21 cellular contexts compared by ENCODE assay signal in genomic region chr11:14980854-14981253, GRCh38. TPM values are rescaled to one million over a fixed set of nuclear protein-coding genes. Genes with fewer than 3 reads are reported as not detected.
DNase-seq lines count a peak whose midpoint lies in the region; ATAC-seq and TF ChIP-seq lines count a peak whose summit lies in the region.
"Had no signal": no experiment of that assay in that cellular context is flagged by ENCODE, and none has a peak within 500 bp of the region (broad histone marks: within the 10 kb centered on the region; RNA-seq: fewer than 3 reads in every experiment).

No MANE protein-coding gene starts in this region.

- TF ChIP-seq CTCF in brain microvascular endothelial cell (IDR thresholded peaks at IDR 0.05; ENCODE audit: low read depth, low read length, missing control alignments) (no peak), osteoblast (IDR thresholded peaks at IDR 0.05; ENCODE audit: extremely low read depth, low read depth, low read length) (no peak)

- H3K27ac ChIP-seq in brain microvascular endothelial cell = no peak overlapping the region
- H3K27ac ChIP-seq in osteoblast (ENCODE audit: low read depth, low read length) = peak overlapping the region; percentile 13
- H3K27ac ChIP-seq: RWPE1, sigmoid colon, testis had no signal

- in situ Hi-C loops in brain microvascular endothelial cell (cut with HindIII; ENCODE audit: low pct_ligation_motif_present, low sequenced_read_pairs) = no loop called here

- H3K36me3 ChIP-seq in brain microvascular endothelial cell (replicated peaks) (no peaks in the 10 kb centered on the region), osteoblast (ENCODE audit: insufficient read depth, low read length) (no peaks in the 10 kb centered on the region)
- H3K36me3 ChIP-seq: sigmoid colon had no signal

- peaks cover 9% of the 10 kb centered on the region for H3K4me1 ChIP-seq in osteoblast (ENCODE audit: insufficient read depth, low read length)
- H3K4me1 ChIP-seq: sigmoid colon, testis had no signal

- peak overlapping the region; percentile 24 for H3K4me2 ChIP-seq in osteoblast (ENCODE audit: insufficient read depth, low read length)

- H3K4me3 ChIP-seq in brain microvascular endothelial cell (ENCODE audit: low read depth, low read length) = no peak overlapping the region
- H3K4me3 ChIP-seq in osteoblast (ENCODE audit: insufficient read depth, low read length) = no peak overlapping the region
- H3K4me3 ChIP-seq: sigmoid colon, testis had no signal

- no peaks in the 10 kb centered on the region for H3K9me3 ChIP-seq in osteoblast (ENCODE audit: low read depth, low read length)
- H3K9me3 ChIP-seq: sigmoid colon, testis had no signal

- DNase-seq in Daoy (ENCODE audit: low read depth) (peak; percentile 29), HS-5 (ENCODE audit: low read depth) (peak; percentile 46), brain microvascular endothelial cell (peak; percentile 34), osteoblast (ENCODE audit: insufficient read length, low spot score, missing footprints) (peak; percentile 88), NCI-H1092 treated with DMSO at 0.1 percent for 48 hours (lab: John Stamatoyannopoulos, UW) (no peak), epidermal melanocyte (ENCODE audit: insufficient read length, low spot score) (no peak), posterior cingulate gyrus (no peak)
- DNase-seq: activated effector memory CD4-positive, alpha-beta T cell treated with anti-CD3 and anti-CD28 coated beads, Interleukin-2, amount 50 U/mL, for 16 hours; CD4-positive, alpha-beta T cell; GOT3; MV-4-11; NCI-H2107; sigmoid colon; stimulated activated CD4-positive, alpha-beta T cell treated with anti-CD3 and anti-CD28 coated beads, Interleukin-4, amount 100 ng/mL, for 1 hour; T-cell; testis had no signal

- H3K79me2 ChIP-seq in osteoblast (ENCODE audit: insufficient read depth, low read length) = no peaks in the 10 kb centered on the region

- ATAC-seq in HG03025 (IDR thresholded peaks at IDR 0.05; ENCODE audit: low FRiP score, unreplicated experiment) = no peak
- ATAC-seq: T-cell, WTC11 had no signal

- H3K27me3 ChIP-seq in brain microvascular endothelial cell (replicated peaks) (peaks cover 7% of the 10 kb centered on the region), osteoblast (ENCODE audit: insufficient read depth, low read length) (peaks cover 11% of the 10 kb centered on the region)
- H3K27me3 ChIP-seq: testis had no signal

- H2AFZ ChIP-seq in osteoblast (ENCODE audit: low read length) = no peak overlapping the region

- H4K20me1 ChIP-seq in osteoblast (ENCODE audit: insufficient read depth, low read length) = no peaks in the 10 kb centered on the region

- intact Hi-C loops in posterior cingulate gyrus (cut with DNase I) = no loop called here

RNA-seq across cellular contexts. Expression of gene CALCA, which starts 8.7 kb away (rescaled TPM):
- not detected in 2 replicates for total RNA-seq in Daoy (2014; rRNA removed; shearing (Covaris generic))
- not detected in 2 replicates for total RNA-seq in osteoblast
- total RNA-seq: activated CD8-positive, alpha-beta memory T cell treated with anti-CD3 and anti-CD28 coated beads for 36 hours; CD4-positive, alpha-beta T cell; neural crest cell; T-cell; testis had no signal

Comparison
In these comparisons a context has a peak if more than half of its experiments do, and no peak if none do; other contexts are left out.
1. DNase-seq: peak in Daoy (single experiment), HS-5 (single experiment), brain microvascular endothelial cell (single experiment) and osteoblast (single experiment); none in NCI-H1092 treated with DMSO at 0.1 percent for 48 hours (single experiment), epidermal melanocyte (single experiment) and posterior cingulate gyrus (0 of 10).